1 cellular context compared by ENCODE assay signal in the genomic region with DNA sequence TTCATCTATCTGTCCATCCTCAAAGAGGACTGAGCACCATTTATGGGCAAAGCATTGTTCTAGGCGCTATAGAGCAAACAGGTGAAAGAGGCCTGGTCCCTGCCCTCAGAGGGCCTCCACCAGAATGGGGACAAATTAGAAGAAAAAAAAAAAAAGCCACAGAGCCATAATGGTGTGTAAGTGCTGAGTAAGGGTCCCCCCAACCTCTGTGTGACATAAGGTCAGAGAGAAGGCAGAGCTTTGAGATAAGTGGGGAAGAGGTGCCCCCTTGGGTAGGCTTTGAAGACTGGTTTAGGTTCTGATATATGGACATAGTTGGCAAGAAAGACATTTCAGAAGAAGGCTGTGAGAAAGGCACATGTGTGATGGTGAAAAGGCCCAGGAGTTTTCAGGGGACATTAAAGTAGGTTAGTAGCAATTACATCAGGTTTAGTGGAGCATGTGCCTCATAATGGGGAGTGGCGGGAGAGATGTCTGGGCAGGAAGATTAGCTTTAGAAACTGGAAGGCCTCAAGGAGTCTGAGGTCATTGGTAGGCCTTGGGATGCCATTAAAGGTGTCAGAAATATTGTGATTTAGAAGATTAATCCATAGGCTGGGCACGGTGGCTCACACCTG.
TF ChIP-seq lines count a peak whose summit lies in the region.

No MANE protein-coding gene starts in this region.

TF ChIP-seq in WTC11, 78 proteins besides CTCF, POLR2A, EP300 and RAD21:
- TF ChIP-seq IRF2 (CRISPR knock-in tag; IDR thresholded peaks at IDR 0.05; ENCODE audit: borderline replicate concordance, low read depth) (no peak), JAZF1 (CRISPR knock-in tag; IDR thresholded peaks at IDR 0.05) (no peak)
- TF ChIP-seq, protein P1, sequence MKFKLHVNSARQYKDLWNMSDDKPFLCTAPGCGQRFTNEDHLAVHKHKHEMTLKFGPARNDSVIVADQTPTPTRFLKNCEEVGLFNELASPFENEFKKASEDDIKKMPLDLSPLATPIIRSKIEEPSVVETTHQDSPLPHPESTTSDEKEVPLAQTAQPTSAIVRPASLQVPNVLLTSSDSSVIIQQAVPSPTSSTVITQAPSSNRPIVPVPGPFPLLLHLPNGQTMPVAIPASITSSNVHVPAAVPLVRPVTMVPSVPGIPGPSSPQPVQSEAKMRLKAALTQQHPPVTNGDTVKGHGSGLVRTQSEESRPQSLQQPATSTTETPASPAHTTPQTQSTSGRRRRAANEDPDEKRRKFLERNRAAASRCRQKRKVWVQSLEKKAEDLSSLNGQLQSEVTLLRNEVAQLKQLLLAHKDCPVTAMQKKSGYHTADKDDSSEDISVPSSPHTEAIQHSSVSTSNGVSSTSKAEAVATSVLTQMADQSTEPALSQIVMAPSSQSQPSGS (CRISPR knock-in tag; IDR thresholded peaks at IDR 0.05; ENCODE audit: borderline replicate concordance, low read depth) = no peak
TF ChIP-seq in WTC11: peak in this region for 0.
